ENCODE assay signal across 26 cellular contexts in the genomic region with DNA sequence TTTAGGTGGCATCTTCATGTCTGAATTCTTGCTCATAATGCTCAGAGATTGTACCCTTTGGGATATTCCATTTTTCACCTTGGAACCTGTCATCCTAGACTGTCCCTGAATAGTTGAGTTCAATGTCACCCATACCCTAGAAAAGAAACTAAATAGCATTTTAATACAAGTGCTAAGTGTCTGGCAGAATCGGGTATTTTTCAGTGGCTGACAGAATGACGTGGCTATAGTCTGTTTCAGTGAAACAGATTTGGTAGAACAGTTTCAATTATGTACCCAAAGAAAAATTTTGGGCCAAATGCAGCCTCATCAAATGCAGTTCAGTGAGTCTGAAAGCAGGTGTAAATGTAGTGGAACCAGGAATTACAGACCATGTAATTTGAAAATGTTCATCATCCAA.
"Had no signal": no experiment of that assay in that cellular context is flagged by ENCODE, and none has a peak within 500 bp of the region (broad histone marks: within the 10 kb centered on the region; RNA-seq: fewer than 3 reads in every experiment).

No MANE protein-coding gene starts in this region.

- ATAC-seq: activated CD4-positive, alpha-beta T cell treated with anti-CD3 and anti-CD28 coated beads for 36 hours; activated CD8-positive, alpha-beta memory T cell treated with anti-CD3 and anti-CD28 coated beads, Interleukin-2, amount 10 ng/mL, durations not matched to agents 7 days and 5 days; activated CD8-positive, alpha-beta T cell treated with anti-CD3 and anti-CD28 coated beads, Interleukin-2, amount 10 ng/mL, durations not matched to agents 7 days and 5 days; activated naive CD4-positive, alpha-beta T cell treated with anti-CD3 and anti-CD28 coated beads, Interleukin-2, amount 50 U/mL, for 72 hours; esophagus mucosa had no signal

- DNase-seq: activated CD4-positive, alpha-beta memory T cell treated with anti-CD3 and anti-CD28 coated beads for 36 hours; activated CD4-positive, alpha-beta T cell treated with anti-CD3 and anti-CD28 coated beads for 36 hours; activated CD4-positive, alpha-beta T cell treated with anti-CD3 and anti-CD28 coated beads, Interleukin-2, amount 10 ng/mL, durations not matched to agents 24 days and 14 days; activated CD4-positive, CD25-positive, alpha-beta regulatory T cell; activated CD4-positive, CD25-positive, alpha-beta regulatory T cell treated with anti-CD3 and anti-CD28 coated beads, Interleukin-2, amount 50 U/mL, for 72 hours; activated CD8-positive, alpha-beta memory T cell treated with anti-CD3 and anti-CD28 coated beads, Interleukin-2, amount 10 ng/mL, durations not matched to agents 7 days and 5 days; activated CD8-positive, alpha-beta memory T cell treated with anti-CD3 and anti-CD28 coated beads, Interleukin-2, amount 50 U/mL, for 4 hours; activated CD8-positive, alpha-beta T cell treated with anti-CD3 and anti-CD28 coated beads, Interleukin-2, amount 10 ng/mL, durations not matched to agents 7 days and 5 days; activated effector memory CD4-positive, alpha-beta T cell treated with anti-CD3 and anti-CD28 coated beads, Interleukin-2, amount 50 U/mL, for 16 hours; activated naive CD4-positive, alpha-beta T cell; activated naive CD4-positive, alpha-beta T cell treated with anti-CD3 and anti-CD28 coated beads, Interleukin-2, amount 10 ng/mL, durations not matched to agents 7 days and 5 days; activated naive CD8-positive, alpha-beta T cell treated with anti-CD3 and anti-CD28 coated beads, Interleukin-2, amount 10 ng/mL, durations not matched to agents 7 days and 5 days; activated T-cell treated with anti-CD3 and anti-CD28 coated beads, Interleukin-2, amount 50 U/mL, for 1 hour; activated T-cell treated with anti-CD3 and anti-CD28 coated beads, Interleukin-2, amount 50 U/mL, for 48 hours; dorsolateral prefrontal cortex; effector memory CD4-positive, alpha-beta T cell; endodermal cell; foreskin fibroblast; head of caudate nucleus; hippocampal formation had no signal

- H3K9me3 ChIP-seq: ascending aorta, breast epithelium had no signal

- H3K4me3 ChIP-seq: ascending aorta, breast epithelium, cardiac muscle cell, coronary artery, dorsolateral prefrontal cortex had no signal

- H3K27ac ChIP-seq: ascending aorta, breast epithelium, cardiac muscle cell, coronary artery, dorsolateral prefrontal cortex had no signal

- H3K27me3 ChIP-seq: ascending aorta, breast epithelium, cardiac muscle cell, dorsolateral prefrontal cortex had no signal

- H3K4me1 ChIP-seq: ascending aorta, breast epithelium had no signal

- H3K36me3 ChIP-seq: ascending aorta, breast epithelium, cardiac muscle cell had no signal
